1 cellular context compared by ENCODE assay signal in the genomic region with DNA sequence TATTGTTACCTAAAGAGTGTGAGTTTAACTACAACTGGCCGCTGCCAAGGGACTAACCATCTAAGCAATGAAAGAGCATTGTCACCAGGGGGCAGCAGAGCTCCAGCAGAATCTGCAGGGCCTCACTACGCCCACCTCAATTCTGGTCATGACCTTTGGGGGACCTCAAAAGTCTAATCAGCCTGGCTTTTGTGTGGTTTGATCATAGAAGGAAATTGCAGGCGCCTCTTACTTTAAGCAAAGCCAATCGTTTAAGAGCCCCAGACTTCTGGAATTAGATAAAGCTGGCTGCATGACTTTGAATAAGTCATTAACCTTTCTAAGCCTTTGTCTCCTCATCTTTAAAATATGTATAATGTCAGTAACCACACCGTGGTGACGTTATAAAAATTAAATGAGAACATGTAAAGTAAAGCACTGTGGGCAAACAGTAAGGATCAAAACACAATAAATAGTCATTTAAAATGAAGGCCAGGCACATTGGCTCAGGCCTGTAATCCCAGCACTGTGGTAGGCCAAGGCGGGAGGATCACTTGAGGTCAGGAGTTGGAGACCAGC.
TF ChIP-seq lines count a peak whose summit lies in the region.

No MANE protein-coding gene starts in this region.

TF ChIP-seq in HEK293, 187 proteins besides CTCF, POLR2A, EP300 and RAD21 (continued from another document):
- TF ChIP-seq, protein P1, sequence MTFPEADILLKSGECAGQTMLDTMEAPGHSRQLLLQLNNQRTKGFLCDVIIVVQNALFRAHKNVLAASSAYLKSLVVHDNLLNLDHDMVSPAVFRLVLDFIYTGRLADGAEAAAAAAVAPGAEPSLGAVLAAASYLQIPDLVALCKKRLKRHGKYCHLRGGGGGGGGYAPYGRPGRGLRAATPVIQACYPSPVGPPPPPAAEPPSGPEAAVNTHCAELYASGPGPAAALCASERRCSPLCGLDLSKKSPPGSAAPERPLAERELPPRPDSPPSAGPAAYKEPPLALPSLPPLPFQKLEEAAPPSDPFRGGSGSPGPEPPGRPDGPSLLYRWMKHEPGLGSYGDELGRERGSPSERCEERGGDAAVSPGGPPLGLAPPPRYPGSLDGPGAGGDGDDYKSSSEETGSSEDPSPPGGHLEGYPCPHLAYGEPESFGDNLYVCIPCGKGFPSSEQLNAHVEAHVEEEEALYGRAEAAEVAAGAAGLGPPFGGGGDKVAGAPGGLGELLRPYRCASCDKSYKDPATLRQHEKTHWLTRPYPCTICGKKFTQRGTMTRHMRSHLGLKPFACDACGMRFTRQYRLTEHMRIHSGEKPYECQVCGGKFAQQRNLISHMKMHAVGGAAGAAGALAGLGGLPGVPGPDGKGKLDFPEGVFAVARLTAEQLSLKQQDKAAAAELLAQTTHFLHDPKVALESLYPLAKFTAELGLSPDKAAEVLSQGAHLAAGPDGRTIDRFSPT (tag by site-specific recombination; IDR thresholded peaks at IDR 0.05): no peak
- TF ChIP-seq, protein P2, sequence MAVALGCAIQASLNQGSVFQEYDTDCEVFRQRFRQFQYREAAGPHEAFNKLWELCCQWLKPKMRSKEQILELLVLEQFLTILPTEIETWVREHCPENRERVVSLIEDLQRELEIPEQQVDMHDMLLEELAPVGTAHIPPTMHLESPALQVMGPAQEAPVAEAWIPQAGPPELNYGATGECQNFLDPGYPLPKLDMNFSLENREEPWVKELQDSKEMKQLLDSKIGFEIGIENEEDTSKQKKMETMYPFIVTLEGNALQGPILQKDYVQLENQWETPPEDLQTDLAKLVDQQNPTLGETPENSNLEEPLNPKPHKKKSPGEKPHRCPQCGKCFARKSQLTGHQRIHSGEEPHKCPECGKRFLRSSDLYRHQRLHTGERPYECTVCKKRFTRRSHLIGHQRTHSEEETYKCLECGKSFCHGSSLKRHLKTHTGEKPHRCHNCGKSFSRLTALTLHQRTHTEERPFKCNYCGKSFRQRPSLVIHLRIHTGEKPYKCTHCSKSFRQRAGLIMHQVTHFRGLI (tag by site-specific recombination; IDR thresholded peaks at IDR 0.05): no peak
- no peak for TF ChIP-seq ZSCAN16 (tag by site-specific recombination; IDR thresholded peaks at IDR 0.05)
- no peak for TF ChIP-seq ZNF792 (tag by site-specific recombination; IDR thresholded peaks at IDR 0.05)
